Comparison of ENCODE assay signal across 6 cellular contexts in genomic region chr17:75854881-75855309, GRCh38. TPM values are rescaled to one million over a fixed set of nuclear protein-coding genes. Genes with fewer than 3 reads are reported as not detected.
A peak's percentile ranks its signal among the peaks of the same experiment; 100 is the strongest.
DNase-seq lines count a peak whose midpoint lies in the region; ATAC-seq, FAIRE-seq and TF ChIP-seq lines count a peak whose summit lies in the region.

No MANE protein-coding gene starts in this region.

- H3K4me1 ChIP-seq in osteoblast (ENCODE audit: insufficient read depth, low read length): peaks cover 26% of the 10 kb centered on the region

- peak overlapping the region; percentile 78 for H2AFZ ChIP-seq in osteoblast (ENCODE audit: low read length)

- TF ChIP-seq CTCF in osteoblast (IDR thresholded peaks at IDR 0.05; ENCODE audit: extremely low read depth, low read depth, low read length): no peak

- no peaks in the 10 kb centered on the region for H3K27me3 ChIP-seq in H7 (ENCODE audit: control insufficient read depth, insufficient read depth, low read length)
- H3K27me3 ChIP-seq in osteoblast (ENCODE audit: insufficient read depth, low read length): no peaks in the 10 kb centered on the region

- peaks cover 3% of the 10 kb centered on the region for H4K20me1 ChIP-seq in osteoblast (ENCODE audit: insufficient read depth, low read length)

- H3K79me2 ChIP-seq in osteoblast (ENCODE audit: insufficient read depth, low read length): peaks cover 25% of the 10 kb centered on the region

- no peaks in the 10 kb centered on the region for H3K9me3 ChIP-seq in osteoblast (ENCODE audit: low read depth, low read length)

- no peak for FAIRE-seq in GM19239 (lab: Jason Lieb, UNC)

- H3K36me3 ChIP-seq in H7 (replicated peaks; ENCODE audit: control insufficient read depth, insufficient read depth, low read length): peaks cover 10% of the 10 kb centered on the region
- H3K36me3 ChIP-seq in osteoblast (ENCODE audit: insufficient read depth, low read length): peaks cover 15% of the 10 kb centered on the region

- DNase-seq in H7: peak; percentile 89
- peak in 8 of 61 donors; percentile 61 to 92 (median 72) for DNase-seq in caudate nucleus (lab: John Stamatoyannopoulos, UW)
- peak; percentile 84 for DNase-seq in osteoblast (ENCODE audit: insufficient read length, low spot score, missing footprints)
- DNase-seq in NCI-H2196 treated with DMSO at 0.1 percent for 48 hours (lab: John Stamatoyannopoulos, UW; ENCODE audit: unreplicated experiment): no peak
- no peak for DNase-seq in GM19239 (ENCODE audit: insufficient read length, low spot score)

- ATAC-seq in activated CD4-positive, CD25-positive, alpha-beta regulatory T cell treated with anti-CD3 and anti-CD28 coated beads, Interleukin-2, amount 50 U/mL, for 24 hours: no peak

- H3K27ac ChIP-seq in caudate nucleus (ENCODE audit: low read depth, low read length): peak overlapping the region; percentile 95
- peak overlapping the region; percentile 84 for H3K27ac ChIP-seq in osteoblast (ENCODE audit: low read depth, low read length)

- peak overlapping the region; percentile 85 for H3K4me2 ChIP-seq in osteoblast (ENCODE audit: insufficient read depth, low read length)

- peak overlapping the region; percentile 47 for H3K4me3 ChIP-seq in H7 (ENCODE audit: insufficient read depth, low read depth, low read length)
- H3K4me3 ChIP-seq in osteoblast (ENCODE audit: insufficient read depth, low read length): peak overlapping the region; percentile 100

RNA-seq across cellular contexts. Expression of gene WBP2, which starts 0.2 kb away (rescaled TPM):
- total RNA-seq in H7 (2014; rRNA removed; shearing (Covaris generic)): 44.8 and 48.2 TPM in 2 replicates
- total RNA-seq in osteoblast: 31.1 and 38.3 TPM in 2 replicates

RNA-seq across cellular contexts. Expression of gene UNC13D, which starts 10.7 kb away (rescaled TPM):
- total RNA-seq in H7 (2014; rRNA removed; shearing (Covaris generic)): 4.2 and 7.2 TPM in 2 replicates
- 1.1 and 2.1 TPM in 2 replicates for total RNA-seq in osteoblast

RNA-seq across cellular contexts. Expression of gene TRIM47, which starts 23.5 kb away (rescaled TPM):
- total RNA-seq in H7 (2014; rRNA removed; shearing (Covaris generic)): 8.5 and 14.1 TPM in 2 replicates
- total RNA-seq in osteoblast: 21.7 and 22.4 TPM in 2 replicates

RNA-seq across cellular contexts. Expression of gene TRIM65, which starts 41.9 kb away (rescaled TPM):
- total RNA-seq in H7 (2014; rRNA removed; shearing (Covaris generic)): 66.4 and 69.4 TPM in 2 replicates
- 22.8 and 23.3 TPM in 2 replicates for total RNA-seq in osteoblast

RNA-seq across cellular contexts. Expression of gene MRPL38, which starts 49.8 kb away (rescaled TPM):
- total RNA-seq in H7 (2014; rRNA removed; shearing (Covaris generic)): 100 and 125 TPM in 2 replicates
- total RNA-seq in osteoblast: 36.6 and 37.1 TPM in 2 replicates

Comparison
In these comparisons a context has a peak if more than half of its experiments do, and no peak if none do; other contexts are left out.
1. DNase-seq: peak in H7 (single experiment) and osteoblast (single experiment); none in NCI-H2196 treated with DMSO at 0.1 percent for 48 hours (single experiment) and GM19239 (single experiment).